Comparison of ENCODE assay signal across 9 cellular contexts in genomic region chr9:113579270-113580040, GRCh38.
A peak's percentile ranks its signal among the peaks of the same experiment; 100 is the strongest.
DNase-seq lines count a peak whose midpoint lies in the region; ATAC-seq, FAIRE-seq and TF ChIP-seq lines count a peak whose summit lies in the region.
"Had no signal": no experiment of that assay in that cellular context is flagged by ENCODE, and none has a peak within 500 bp of the region (broad histone marks: within the 10 kb centered on the region; RNA-seq: fewer than 3 reads in every experiment).

No MANE protein-coding gene starts in this region.

- H3K79me2 ChIP-seq in PC-3 (ENCODE audit: low read length), result peaks cover 22% of the 10 kb centered on the region
- no peaks in the 10 kb centered on the region for H3K79me2 ChIP-seq in K562 (ENCODE audit: control insufficient read depth, insufficient read depth, low read length)

- H3K9me3 ChIP-seq in PC-3 (ENCODE audit: low read length) (no peaks in the 10 kb centered on the region), K562 (replicated peaks; ENCODE audit: control insufficient read depth, insufficient read depth, low read depth, low read length) (no peaks in the 10 kb centered on the region), mesodermal cell (ENCODE audit: control insufficient read depth, low read length) (no peaks in the 10 kb centered on the region), A673 (ENCODE audit: low read depth, low read length, poor library complexity, severe bottlenecking) (no peaks in the 10 kb centered on the region)

- H3K27me3 ChIP-seq in PC-3 (ENCODE audit: low read length) (no peaks in the 10 kb centered on the region), K562 (ENCODE audit: control insufficient read depth in 2 of 2, insufficient read depth in 2 of 2, low read length in 2 of 2) (no peaks in the 10 kb centered on the region), A673 (replicated peaks; ENCODE audit: insufficient read depth, low read depth, low read length, poor library complexity) (no peaks in the 10 kb centered on the region)

- 34% methylated on average over 5 of the region's 5 CpGs for WGBS in K562 (ENCODE audit: insufficient coverage, low coverage, missing lambda C conversion rate)
- WGBS in mesodermal cell (ENCODE audit: insufficient coverage in 2 of 2), 2 experiments, result 92 to 94% methylated on average over 3 to 4 of the region's 5 CpGs

- ATAC-seq in HG03045 (IDR thresholded peaks at IDR 0.05; ENCODE audit: unreplicated experiment) (peak; percentile 11), PC-3 (peak; percentile 5), K562 (no peak)

- CTCF ChIA-PET in PC-3 (lab: Charles Lee), result interaction anchor here (0.6 to 1.2 kb wide), 2 partner anchors 12 to 134 kb away, joined by 3 to 7 read pairs; no protein-coding TSS in a partner anchor
- CTCF ChIA-PET in K562 (lab: Yijun Ruan, JAX; ENCODE audit: low intra/inter-chr PET ratio), result no interaction called here
- CTCF ChIA-PET in A673 (lab: Charles Lee), result no interaction called here

- H3K9ac ChIP-seq in PC-3 (ENCODE audit: low read length), result peak overlapping the region; percentile 54
- no peak overlapping the region for H3K9ac ChIP-seq in K562 (ENCODE audit: insufficient read depth in 1 of 2, low read depth in 2 of 2, low read length in 2 of 2)

- peak overlapping the region; percentile 78 for H3K4me2 ChIP-seq in PC-3 (ENCODE audit: low read length)
- H3K4me2 ChIP-seq in K562 (ENCODE audit: insufficient read depth, low read length), result no peak overlapping the region

- H3K27ac ChIP-seq in PC-3 (ENCODE audit: low read length) (peak overlapping the region; percentile 98), K562 (ENCODE audit: extremely low read depth, low read depth, low read length) (no peak overlapping the region), mesodermal cell (ENCODE audit: low read depth, low read length, severe bottlenecking) (peak overlapping the region; percentile 71), A673 (ENCODE audit: low read depth, low read length, poor library complexity, severe bottlenecking) (no peak overlapping the region)

- TF ChIP-seq POLR2A in K562 (conservative IDR thresholded peaks at IDR 0.05), result no peak

- intact Hi-C loops in PC-3 (cut with micrococcal nuclease), result no loop called here
- intact Hi-C loops in K562 (cut with micrococcal nuclease), result no loop called here
- intact Hi-C loops in A673 (cut with micrococcal nuclease; ENCODE audit: unreplicated experiment), result no loop called here

- BruUV-seq in PC-3 (replicated peaks; lab: Mats Ljungman, UMichigan) (no TSS peak), K562 (replicated peaks; lab: Mats Ljungman, UMichigan) (no TSS peak), A673 (replicated peaks; lab: Mats Ljungman, UMichigan) (no TSS peak)

- in situ Hi-C loops in K562 (cut with MboI), result no loop called here

- TF ChIP-seq EP300 in K562 (IDR thresholded peaks at IDR 0.05; ENCODE audit: low read length), result no peak

- FAIRE-seq in K562 (lab: Jason Lieb, UNC), result no peak
- FAIRE-seq: A204.1 had no signal

- peaks cover 8% of the 10 kb centered on the region; the same call in 1 of the 2 replicates for H3K36me3 ChIP-seq in PC-3 (ENCODE audit: low read depth, low read length)
- H3K36me3 ChIP-seq in K562 (ENCODE audit: control insufficient read depth, insufficient read depth, low read length), result no peaks in the 10 kb centered on the region
- peaks cover 17% of the 10 kb centered on the region for H3K36me3 ChIP-seq in mesodermal cell (ENCODE audit: control insufficient read depth, insufficient read depth, low read length)
- H3K36me3 ChIP-seq in A673 (ENCODE audit: insufficient read depth, low read length, poor library complexity, severe bottlenecking), result no peaks in the 10 kb centered on the region

- H3K4me3 ChIP-seq in PC-3 (ENCODE audit: low read length) (no peak overlapping the region), K562 (no peak overlapping the region), mesodermal cell (ENCODE audit: extremely low read depth, insufficient read depth, low read length, poor library complexity, severe bottlenecking) (no peak overlapping the region), A673 (ENCODE audit: low read depth, low read length, poor library complexity, severe bottlenecking) (no peak overlapping the region)

- POLR2A ChIA-PET in PC-3 (lab: Charles Lee; ENCODE audit: unreplicated experiment) (interaction anchor here (0.5 kb wide), 1 partner anchor 115 kb away, joined by 8 read pairs; no protein-coding TSS in a partner anchor), K562 (lab: Yijun Ruan, JAX) (interaction anchor here (0.9 to 2.4 kb wide), 4 partner anchors 10 to 429 kb away, joined by 3 to 8 read pairs (median 6); partner anchors contain the start of gene SLC31A2), A673 (lab: Charles Lee; ENCODE audit: low non-redundant PET) (no interaction called here)

- H3K4me1 ChIP-seq in PC-3 (ENCODE audit: insufficient read depth, low read length), result peaks cover 64% of the 10 kb centered on the region
- H3K4me1 ChIP-seq in K562 (replicated peaks in 1 of 2; ENCODE audit: control insufficient read depth in 2 of 2, insufficient read depth in 2 of 2, low read length in 2 of 2), result peaks cover 18 to 23% of the 10 kb centered on the region in 2 experiments; a peak in 4 of 5 replicates
- peaks cover 44% of the 10 kb centered on the region for H3K4me1 ChIP-seq in mesodermal cell (ENCODE audit: control insufficient read depth, insufficient read depth, low read length, poor library complexity, severe bottlenecking)
- no peaks in the 10 kb centered on the region for H3K4me1 ChIP-seq in A673 (ENCODE audit: insufficient read depth, low read length, poor library complexity, severe bottlenecking)

- H2AFZ ChIP-seq in PC-3 (ENCODE audit: low read length) (no peak overlapping the region), K562 (ENCODE audit: low read depth, low read length) (no peak overlapping the region)

- H3F3A ChIP-seq in PC-3 (ENCODE audit: low read length, unreplicated experiment), result peaks cover 6% of the 10 kb centered on the region

- no peaks in the 10 kb centered on the region for H3K9me2 ChIP-seq in PC-3 (replicated peaks; ENCODE audit: low read length)

- DNase-seq in DMS53 (lab: John Stamatoyannopoulos, UW) (peak; percentile 17), DMS53 treated with DMSO at 0.1 percent for 48 hours (lab: John Stamatoyannopoulos, UW; ENCODE audit: unreplicated experiment) (no peak), PC-3 (no peak), K562 (ENCODE audit: extremely low read depth in 1 of 4, low spot score in 3 of 4) (no peak), cerebellum (ENCODE audit: low spot score) (no peak), A673 (ENCODE audit: low spot score) (no peak)

- no peaks in the 10 kb centered on the region for H3K9me1 ChIP-seq in K562 (ENCODE audit: control insufficient read depth, insufficient read depth, low read length)

- no peaks in the 10 kb centered on the region for H4K20me1 ChIP-seq in PC-3 (ENCODE audit: low read length)
- 0 out of 2 replicates have a peak, but pooled peaks cover 5% of the 10 kb centered on the region for H4K20me1 ChIP-seq in K562 (replicated peaks; ENCODE audit: control insufficient read depth, insufficient read depth, low read length)

- TF ChIP-seq RAD21 in K562 (CRISPR knock-in tag; conservative IDR thresholded peaks at IDR 0.05 in 1 of 2, IDR thresholded peaks at IDR 0.05 in 1 of 2), result no peak

- TF ChIP-seq CTCF in PC-3 (conservative IDR thresholded peaks at IDR 0.05; ENCODE audit: low read depth, low read length) (no peak), K562 (IDR thresholded peaks at IDR 0.05 in 2 of 3, conservative IDR thresholded peaks at IDR 0.05 in 1 of 3; ENCODE audit: insufficient read depth in 2 of 3, low read depth in 1 of 3, low read length in 3 of 3) (no peak), A673 (conservative IDR thresholded peaks at IDR 0.05; ENCODE audit: low read depth, low read length) (no peak)

TF ChIP-seq in K562, 482 proteins besides CTCF, POLR2A, EP300 and RAD21 (continues in another document):
- TF ChIP-seq ZNF655 (CRISPR knock-in tag; IDR thresholded peaks at IDR 0.05) (no peak), FOSL1 (tag; conservative IDR thresholded peaks at IDR 0.05) (peak; percentile 44; the same call in 1 of the 2 replicates), NKRF (IDR thresholded peaks at IDR 0.05; ENCODE audit: borderline replicate concordance) (no peak), POLR3G (IDR thresholded peaks at IDR 0.05; ENCODE audit: extremely low read depth, insufficient read length, insufficient replicate concordance) (no peak), CEBPG (CRISPR knock-in tag; IDR thresholded peaks at IDR 0.05) (0 out of 2 replicates have a peak, but pooled peaks have one; percentile 33), CEBPG (tag; conservative IDR thresholded peaks at IDR 0.05 in 1 of 2, IDR thresholded peaks at IDR 0.05 in 1 of 2) (no peak), GTF2F1 (IDR thresholded peaks at IDR 0.05; ENCODE audit: low read depth, low read length) (no peak), JUND (IDR thresholded peaks at IDR 0.05; ENCODE audit: borderline replicate concordance, low read depth, low read length) (no peak), JUND (tag; IDR thresholded peaks at IDR 0.05; ENCODE audit: borderline replicate concordance, low read depth, low read length) (no peak), ZEB2 (IDR thresholded peaks at IDR 0.05) (0 out of 2 replicates have a peak, but pooled peaks have one; percentile 1)

Comparison
In these comparisons a context has a peak if more than half of its experiments do, and no peak if none do; other contexts are left out.
1. H3K27ac ChIP-seq: peak in PC-3 (single experiment) and mesodermal cell (single experiment); none in K562 (single experiment) and A673 (single experiment).